ENCODE assay signal across 8 cellular contexts in the genomic region with DNA sequence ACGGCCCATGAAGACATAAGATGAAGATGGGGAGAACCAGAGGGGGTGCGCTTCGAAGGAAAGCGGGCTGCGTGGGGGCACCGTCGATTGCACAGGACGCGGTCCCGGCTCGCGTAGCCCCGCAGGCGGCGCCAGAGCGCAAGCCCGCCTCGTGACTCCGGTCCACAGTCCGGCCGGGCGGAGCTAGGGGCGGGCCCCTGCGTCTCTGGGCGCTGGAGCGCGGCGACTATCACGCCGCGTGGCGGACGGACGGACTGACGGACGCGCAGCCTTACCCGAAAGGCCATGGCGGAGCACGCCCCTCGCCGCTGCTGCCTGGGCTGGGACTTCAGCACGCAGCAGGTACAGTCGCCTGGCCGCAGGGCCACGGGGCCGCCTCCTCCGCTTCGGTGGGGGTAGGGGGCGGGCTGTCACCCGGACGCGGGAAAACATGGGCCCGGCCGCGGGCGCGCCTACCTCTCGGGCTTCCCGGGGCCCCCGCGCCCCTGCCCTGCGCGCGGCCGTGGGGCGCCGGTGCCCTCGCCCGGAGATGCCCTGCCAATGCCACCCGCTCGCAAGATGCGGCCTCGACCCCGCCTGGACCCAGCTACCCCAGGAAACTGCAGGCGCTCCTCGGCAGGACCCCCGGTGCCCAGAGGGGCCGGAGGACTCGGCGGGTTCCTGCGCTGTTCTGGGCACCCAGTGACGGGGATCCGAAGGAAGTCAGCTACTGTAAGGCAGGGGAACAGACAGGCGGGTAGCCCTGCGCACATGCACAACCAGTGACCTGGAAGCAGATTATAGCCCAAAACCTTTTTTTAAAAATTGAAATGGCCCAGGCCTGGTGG. TPM values are rescaled to one million over a fixed set of nuclear protein-coding genes. Genes with fewer than 3 reads are reported as not detected.
DNase-seq lines count a peak whose midpoint lies in the region; ATAC-seq, FAIRE-seq and TF ChIP-seq lines count a peak whose summit lies in the region.

TSS of gene XYLB (plus strand) at position 202 of the 827 bp plus-strand sequence. CDS start at position 286, 84 bp downstream.

- peak within 1 kb of the TSS; percentile 77 for H3K27ac ChIP-seq in 22Rv1
- H3K27ac ChIP-seq in kidney (ENCODE audit: low read depth in 2 of 2, low read length in 2 of 2), result peak within 1 kb of the TSS; percentile 36 to 60

- H3K9ac ChIP-seq in kidney (ENCODE audit: low read length in 2 of 2), result peak within 1 kb of the TSS; percentile 16 to 59

- H3K9me3 ChIP-seq in kidney (ENCODE audit: control insufficient read depth in 1 of 2, low read length in 2 of 2), result no peaks in the 10 kb centered on the region

- no peaks in the 10 kb centered on the region for H3K36me3 ChIP-seq in kidney (ENCODE audit: control insufficient read depth in 1 of 2, insufficient read depth in 2 of 2, low read length in 2 of 2)

- H3K4me1 ChIP-seq in kidney (ENCODE audit: control insufficient read depth in 1 of 2, insufficient read depth in 1 of 2, low read depth in 1 of 2, low read length in 2 of 2), result peaks cover 0 to 5% of the 10 kb centered on the region in 2 donors

- no peak for FAIRE-seq in kidney (lab: Jason Lieb, UNC)

- peak; percentile 96 for ATAC-seq in HG02852 (IDR thresholded peaks at IDR 0.05; ENCODE audit: unreplicated experiment)

- H3K4me3 ChIP-seq in WI38 (ENCODE audit: low read depth, low read length) (peak within 1 kb of the TSS; percentile 68), cardiac fibroblast (replicated peaks in 1 of 2; ENCODE audit: low read depth in 2 of 2, low read length in 2 of 2) (peak within 1 kb of the TSS; percentile 61 to 86), kidney (ENCODE audit: low read length in 2 of 2) (peak within 1 kb of the TSS; percentile 54 to 70)

- TF ChIP-seq CTCF in 22Rv1 (IDR thresholded peaks at IDR 0.05), result peak; percentile 95
- TF ChIP-seq CTCF in GM13977 (IDR thresholded peaks at IDR 0.05; ENCODE audit: extremely low read depth, insufficient read depth, missing control alignments), result peak; percentile 86
- TF ChIP-seq CTCF in WI38 (IDR thresholded peaks at IDR 0.05; ENCODE audit: low read depth, low read length), result peak; percentile 87
- TF ChIP-seq CTCF in cardiac fibroblast (IDR thresholded peaks at IDR 0.05; ENCODE audit: low read depth, low read length), result peak; percentile 57
- peak; percentile 87 for TF ChIP-seq CTCF in kidney (IDR thresholded peaks at IDR 0.05; ENCODE audit: borderline replicate concordance, extremely low read depth, insufficient read depth)

- intact Hi-C loops in kidney (cut with DNase I), result no loop called here

- in situ Hi-C loops in GM13977 (cut with MboI; ENCODE audit: low pct_unique_long_range_greater_than_20kb, low sequenced_read_pairs, unreplicated experiment), result no loop called here

- DNase-seq in GM13977 (ENCODE audit: low spot score) (peak; percentile 94), NCI-H2029 (lab: John Stamatoyannopoulos, UW) (peak; percentile 85), cardiac fibroblast (ENCODE audit: low read depth in 2 of 2) (peak; percentile 79 to 87), kidney (peak; percentile 93)
- DNase-seq in stimulated activated CD4-positive, alpha-beta T cell treated with anti-CD3 and anti-CD28 coated beads, Interleukin-15, amount 100 ng/mL, for 1 hour (ENCODE audit: low read depth in 1 of 2, low spot score in 1 of 2), result peak; percentile 38 to 71

RNA-seq across cellular contexts. Expression of gene XYLB, which starts in this region (rescaled TPM):
- total RNA-seq in kidney, result 6.0 TPM
- polyA plus RNA-seq in kidney (ENCODE audit: insufficient read depth, low read depth, low replicate concordance), result 7.9 TPM

Comparison
In these comparisons a context has a peak if more than half of its experiments do, and no peak if none do; other contexts are left out.
1. Peak in every context shown above with its lines: DNase-seq, ATAC-seq, H3K4me3 ChIP-seq and H3K27ac ChIP-seq.